In genomic region chr1:204125759-204126351, GRCh38 we compare ENCODE assay signal across 25 cellular contexts. TPM values are rescaled to one million over a fixed set of nuclear protein-coding genes. Genes with fewer than 3 reads are reported as not detected.
"Had no signal": no experiment of that assay in that cellular context is flagged by ENCODE, and none has a peak within 500 bp of the region (broad histone marks: within the 10 kb centered on the region; RNA-seq: fewer than 3 reads in every experiment).

No MANE protein-coding gene starts in this region.

- H3K4me3 ChIP-seq: adrenal gland, left lung, sigmoid colon, smooth muscle cell, testis had no signal

- H3K9me3 Mint-ChIP-seq: activated T-cell treated with anti-CD3 and anti-CD28 coated beads, Interleukin-2, amount 50 U/mL, for 4 hours; activated T-helper 2 cell treated with anti-CD3 and anti-CD28 coated beads, Interferon-gamma antibody, Interleukin-2, Interleukin-4, amounts not matched to agents 10 μg/mL and 5 μg/mL and 100 μg/mL, durations not matched to agents 14 hours and 24 hours and 36 hours; immature natural killer cell; natural killer cell; T-cell; T-helper 2 cell treated with Interferon-gamma antibody and Interleukin-4, amounts not matched to agents 5 μg/mL and 100 μg/mL, for 36 hours had no signal

- H3K9me3 ChIP-seq: adrenal gland, left lung, sigmoid colon, testis had no signal

- H3K27ac ChIP-seq: parathyroid adenoma, WERI-Rb-1 had no signal

- H3K4me3 Mint-ChIP-seq: activated naive CD8-positive, alpha-beta T cell; activated T-cell treated with anti-CD3 and anti-CD28 coated beads, Interleukin-2, amount 50 U/mL, for 4 hours; immature natural killer cell; natural killer cell; T-cell; T-helper 2 cell treated with Interferon-gamma antibody and Interleukin-4, amounts not matched to agents 5 μg/mL and 100 μg/mL, for 36 hours had no signal

- H3K27me3 Mint-ChIP-seq: activated naive CD8-positive, alpha-beta T cell; T-cell had no signal

- H3K27ac Mint-ChIP-seq: activated naive CD8-positive, alpha-beta T cell; activated T-helper 2 cell treated with anti-CD3 and anti-CD28 coated beads, Interferon-gamma antibody, Interleukin-2, Interleukin-4, amounts not matched to agents 10 μg/mL and 5 μg/mL and 100 μg/mL, durations not matched to agents 14 hours and 24 hours and 36 hours; T-cell; T-helper 2 cell treated with Interferon-gamma antibody and Interleukin-4, amounts not matched to agents 5 μg/mL and 100 μg/mL, for 36 hours had no signal

- H3K36me3 Mint-ChIP-seq: activated naive CD8-positive, alpha-beta T cell; natural killer cell; T-cell had no signal

- DNase-seq: activated CD4-positive, alpha-beta T cell treated with anti-CD3 and anti-CD28 coated beads for 1 hour; activated CD8-positive, alpha-beta memory T cell treated with anti-CD3 and anti-CD28 coated beads, Interleukin-2, amount 50 U/mL, for 48 hours; activated naive CD4-positive, alpha-beta T cell; activated T-cell treated with anti-CD3 and anti-CD28 coated beads, Interleukin-2, amount 50 U/mL, for 4 hours; adrenal gland; cortex of kidney; immature natural killer cell; left lung; mammary epithelial cell; midbrain; natural killer cell; sigmoid colon; stimulated activated CD4-positive, alpha-beta T cell treated with anti-CD3 and anti-CD28 coated beads, Interleukin-2, amount 100 ng/mL, for 48 hours; stimulated activated CD8-positive, alpha-beta memory T cell treated with anti-CD3 and anti-CD28 coated beads, Interleukin-4, amount 100 ng/mL, for 48 hours; stimulated activated naive CD4-positive, alpha-beta T cell; T-cell; testis; WERI-Rb-1 had no signal

- H3K27me3 ChIP-seq: adrenal gland, left lung, sigmoid colon, testis had no signal

- H3K36me3 ChIP-seq: WERI-Rb-1 had no signal

- ATAC-seq: activated T-cell treated with anti-CD3 and anti-CD28 coated beads, Interleukin-2, amount 50 U/mL, for 4 hours; left lung; natural killer cell; T-cell had no signal

RNA-seq across cellular contexts. Expression of gene REN, which starts 40.3 kb away (rescaled TPM):
- total RNA-seq: activated CD8-positive, alpha-beta memory T cell treated with anti-CD3 and anti-CD28 coated beads for 36 hours; activated T-cell treated with anti-CD3 and anti-CD28 coated beads, Interleukin-2, amount 50 U/mL, for 4 hours; activated T-helper 2 cell treated with anti-CD3 and anti-CD28 coated beads, Interferon-gamma antibody, Interleukin-2, Interleukin-4, amounts not matched to agents 10 μg/mL and 5 μg/mL and 100 μg/mL, durations not matched to agents 14 hours and 24 hours and 36 hours; astrocyte; mammary epithelial cell; natural killer cell; sigmoid colon; smooth muscle cell; T-cell; testis had no signal
